In genomic region chr1:58895082-58895481, GRCh38 we compare ENCODE assay signal across 14 cellular contexts.
A peak's percentile ranks its signal among the peaks of the same experiment; 100 is the strongest.
DNase-seq lines count a peak whose midpoint lies in the region; ATAC-seq and TF ChIP-seq lines count a peak whose summit lies in the region.
"Had no signal": no experiment of that assay in that cellular context is flagged by ENCODE, and none has a peak within 500 bp of the region (broad histone marks: within the 10 kb centered on the region; RNA-seq: fewer than 3 reads in every experiment).

No MANE protein-coding gene starts in this region.

- H3K27me3 ChIP-seq in right atrium auricular region (no peaks in the 10 kb centered on the region), skeletal muscle tissue (ENCODE audit: control insufficient read depth in 3 of 3, insufficient read depth in 3 of 3, low read length in 3 of 3) (no peaks in the 10 kb centered on the region)

- peak overlapping the region; percentile 62 to 81 for H3K27ac ChIP-seq in right atrium auricular region
- H3K27ac ChIP-seq in skeletal muscle tissue (ENCODE audit: low read depth, low read length) = peak overlapping the region; percentile 92
- H3K27ac ChIP-seq: SK-N-MC had no signal

- no peak overlapping the region for H3K4me3 Mint-ChIP-seq in T-helper 1 cell treated with Interleukin-12 subunit alpha and Interleukin-12 subunit beta and Interleukin-4 antibody, amounts not matched to agents 30 μg/mL and 1 μg/mL, for 36 hours
- H3K4me3 Mint-ChIP-seq: activated naive CD4-positive, alpha-beta T cell treated with anti-CD3 and anti-CD28 coated beads for 36 hours had no signal

- peaks cover 9% of the 10 kb centered on the region for H3K36me3 Mint-ChIP-seq in T-helper 1 cell treated with Interleukin-12 subunit alpha and Interleukin-12 subunit beta and Interleukin-4 antibody, amounts not matched to agents 30 μg/mL and 1 μg/mL, for 36 hours (ENCODE audit: low read depth)
- H3K36me3 Mint-ChIP-seq: IgD-negative memory B cell had no signal

- peaks cover 0 to 76% of the 10 kb centered on the region in 2 donors for H3K4me1 ChIP-seq in right atrium auricular region
- H3K4me1 ChIP-seq in skeletal muscle tissue (ENCODE audit: control insufficient read depth in 3 of 3, insufficient read depth in 3 of 3, low read length in 3 of 3) = peaks cover 62 to 66% (median 64%) of the 10 kb centered on the region in 3 donors

- peak overlapping the region; percentile 77 for H3K27ac Mint-ChIP-seq in T-helper 1 cell treated with Interleukin-12 subunit alpha and Interleukin-12 subunit beta and Interleukin-4 antibody, amounts not matched to agents 30 μg/mL and 1 μg/mL, for 36 hours
- H3K27ac Mint-ChIP-seq: activated naive CD4-positive, alpha-beta T cell treated with anti-CD3 and anti-CD28 coated beads for 36 hours had no signal

- peak overlapping the region in 2 of 3 donors; percentile 53 to 77 for H3K9ac ChIP-seq in skeletal muscle tissue (ENCODE audit: low read depth in 1 of 3, low read length in 3 of 3)

- H3K27me3 Mint-ChIP-seq in T-helper 1 cell treated with Interleukin-12 subunit alpha and Interleukin-12 subunit beta and Interleukin-4 antibody, amounts not matched to agents 30 μg/mL and 1 μg/mL, for 36 hours (ENCODE audit: low read depth) = no peaks in the 10 kb centered on the region

- DNase-seq in T-helper 1 cell (no peak), HT-29 (ENCODE audit: low spot score) (peak; percentile 28), right atrium auricular region (ENCODE audit: low spot score) (no peak), SKM-1 (lab: John Stamatoyannopoulos, UW; ENCODE audit: unreplicated experiment) (no peak), dedifferentiated amniotic fluid mesenchymal stem cell (ENCODE audit: extremely low spot score) (no peak)
- DNase-seq: activated CD4-positive, alpha-beta T cell treated with anti-CD3 and anti-CD28 coated beads for 48 hours; activated naive CD4-positive, alpha-beta T cell treated with anti-CD3 and anti-CD28 coated beads for 36 hours; foreskin fibroblast; kidney glomerular epithelial cell had no signal

- no peaks in the 10 kb centered on the region for H3K36me3 ChIP-seq in right atrium auricular region
- no peaks in the 10 kb centered on the region for H3K36me3 ChIP-seq in skeletal muscle tissue (ENCODE audit: control insufficient read depth in 3 of 3, insufficient read depth in 3 of 3, low read length in 3 of 3)

- ATAC-seq in GM21576 (IDR thresholded peaks at IDR 0.05; ENCODE audit: unreplicated experiment) = no peak

- peaks cover 36% of the 10 kb centered on the region for H3K4me1 Mint-ChIP-seq in T-helper 1 cell treated with Interleukin-12 subunit alpha and Interleukin-12 subunit beta and Interleukin-4 antibody, amounts not matched to agents 30 μg/mL and 1 μg/mL, for 36 hours (ENCODE audit: low read depth)

- no peaks in the 10 kb centered on the region for H3K9me3 Mint-ChIP-seq in T-helper 1 cell treated with Interleukin-12 subunit alpha and Interleukin-12 subunit beta and Interleukin-4 antibody, amounts not matched to agents 30 μg/mL and 1 μg/mL, for 36 hours
- H3K9me3 Mint-ChIP-seq: activated naive CD4-positive, alpha-beta T cell treated with anti-CD3 and anti-CD28 coated beads for 36 hours; IgD-negative memory B cell had no signal

- H3K4me3 ChIP-seq in right atrium auricular region (no peak overlapping the region), skeletal muscle tissue (ENCODE audit: low read length in 3 of 3) (no peak overlapping the region)
- H3K4me3 ChIP-seq: SK-N-MC had no signal

- H3K9me3 ChIP-seq in right atrium auricular region (no peaks in the 10 kb centered on the region), skeletal muscle tissue (ENCODE audit: control insufficient read depth in 3 of 3, low read length in 3 of 3) (no peaks in the 10 kb centered on the region)

- TF ChIP-seq CTCF in right atrium auricular region (IDR thresholded peaks at IDR 0.05) = no peak
